Comparison of ENCODE assay signal across 8 cellular contexts in the genomic region with DNA sequence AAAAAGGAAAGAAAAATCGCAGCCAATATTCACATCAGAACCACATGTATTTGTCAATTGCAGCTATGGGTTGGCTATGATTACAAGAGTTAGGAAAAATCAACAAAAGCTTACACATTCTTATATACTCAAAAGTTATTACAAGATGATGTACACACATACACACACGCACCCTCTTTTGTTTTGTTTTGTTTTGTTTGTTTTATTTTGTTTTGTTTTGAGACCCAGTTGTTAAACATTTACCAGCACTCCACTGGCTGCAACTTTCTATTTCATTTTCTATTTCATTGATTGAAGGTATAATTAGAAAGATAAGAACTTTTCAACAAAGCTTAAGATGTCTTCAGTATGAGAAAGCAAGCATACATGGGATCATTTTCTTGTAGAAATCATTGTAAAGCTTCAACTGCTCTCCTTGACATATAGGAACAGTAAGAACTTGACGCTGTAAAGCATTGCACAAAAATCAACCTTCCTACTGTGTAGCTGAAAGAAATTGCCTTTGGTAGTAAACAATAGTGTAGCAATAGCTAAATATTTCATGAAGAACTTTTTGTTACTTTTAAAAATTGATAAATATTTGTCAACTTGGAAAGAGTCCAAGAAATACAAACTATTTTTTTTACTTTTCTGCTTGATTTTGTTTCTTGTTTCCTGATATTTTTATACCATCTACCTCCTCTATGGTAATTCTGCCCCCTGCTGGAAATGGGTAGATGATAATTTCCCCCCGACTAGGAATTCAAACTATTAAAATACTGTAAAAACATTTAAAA.
DNase-seq lines count a peak whose midpoint lies in the region; ATAC-seq, FAIRE-seq and TF ChIP-seq lines count a peak whose summit lies in the region.

No MANE protein-coding gene starts in this region.

- no peaks in the 10 kb centered on the region for H3K79me2 ChIP-seq in GM12878 (ENCODE audit: control insufficient read depth, insufficient read depth, low read length)
- no peaks in the 10 kb centered on the region for H3K79me2 ChIP-seq in mesendoderm (ENCODE audit: control insufficient read depth, insufficient read depth, low read length)

- POLR2A ChIA-PET in GM12878 (lab: Charles Lee), result no interaction called here

- H2BK15ac ChIP-seq in mesendoderm (replicated peaks; ENCODE audit: low read depth), result no peak overlapping the region

- H3K36me3 ChIP-seq in GM12878 (ENCODE audit: control insufficient read depth in 2 of 2, insufficient read depth in 2 of 2, low read length in 1 of 2) (no peaks in the 10 kb centered on the region), mesendoderm (ENCODE audit: control insufficient read depth, insufficient read depth, low read length) (no peaks in the 10 kb centered on the region)

- RAD21 ChIA-PET in GM12878 (lab: Charles Lee; ENCODE audit: unreplicated experiment), result interaction anchor here (1.8 kb wide), 1 partner anchor 260 kb away, joined by 9 read pairs; no protein-coding TSS in a partner anchor

- H3K4me1 ChIP-seq in GM12878 (ENCODE audit: control insufficient read depth, insufficient read depth, low read length) (no peaks in the 10 kb centered on the region), mesendoderm (ENCODE audit: control insufficient read depth, low read depth, low read length) (no peaks in the 10 kb centered on the region)

- SMC1A ChIA-PET in GM12878 (lab: Charles Lee; ENCODE audit: uncharacterized antibody, unreplicated experiment), result interaction anchor here (0.7 to 1.6 kb wide), 5 partner anchors 9 to 259 kb away, joined by 3 to 7 read pairs (median 3); no protein-coding TSS in a partner anchor

- peak; percentile 69 for DNase-seq in EL
- peak; percentile 28 for DNase-seq in KBM-7
- DNase-seq in GM12878 (ENCODE audit: low read depth, low spot score), result no peak
- DNase-seq in mesendoderm, result peak; percentile 39
- DNase-seq in COLO668 (lab: John Stamatoyannopoulos, UW; ENCODE audit: unreplicated experiment), result no peak
- DNase-seq in frontal cortex (ENCODE audit: low spot score in 2 of 2), result no peak
- no peak for DNase-seq in GDM1 (lab: John Stamatoyannopoulos, UW)
- no peak for DNase-seq in NCI-H446 treated with DMSO at 0.1 percent for 48 hours (lab: John Stamatoyannopoulos, UW)

- no peak overlapping the region; the same call in 1 of the 2 replicates for H2AFZ ChIP-seq in GM12878 (ENCODE audit: control insufficient read depth, low read depth, low read length)

- intact Hi-C loops in GM12878 (cut with micrococcal nuclease; ENCODE audit: unreplicated experiment), result loop anchor here (2.0 kb wide), 1 partner anchor 258 kb away; no protein-coding TSS in a partner anchor

- H4K5ac ChIP-seq in mesendoderm (ENCODE audit: low read length), result no peak overlapping the region

- no peak overlapping the region for H3K23ac ChIP-seq in mesendoderm (ENCODE audit: low read length)

- H3K27ac ChIP-seq in GM12878 (ENCODE audit: control insufficient read depth, insufficient read depth), result no peak overlapping the region
- no peak overlapping the region for H3K27ac ChIP-seq in mesendoderm (ENCODE audit: low read depth, low read length)

- H3K56ac ChIP-seq in mesendoderm (ENCODE audit: low read length), result no peak overlapping the region

- no peak overlapping the region for H2BK5ac ChIP-seq in mesendoderm (ENCODE audit: low read length)

- CTCF ChIA-PET in GM12878 (lab: Yijun Ruan, JAX), result interaction anchor here (0.6 to 2.0 kb wide), 13 partner anchors 8 to 259 kb away, joined by 3 to 16 read pairs (median 3); no protein-coding TSS in a partner anchor

- in situ Hi-C loops in KBM-7 (cut with MboI; ENCODE audit: low pct_unique_long_range_greater_than_20kb, low sequenced_read_pairs) (no loop called here), GM12878 (cut with MboI) (no loop called here)

- TF ChIP-seq RAD21 in GM12878 (IDR thresholded peaks at IDR 0.05; ENCODE audit: insufficient read depth, low read depth, low read length), result peak; percentile 40

- H4K20me1 ChIP-seq in GM12878 (ENCODE audit: control insufficient read depth, insufficient read depth), result no peaks in the 10 kb centered on the region

- H3K27me3 ChIP-seq in GM12878 (replicated peaks in 1 of 2; ENCODE audit: control insufficient read depth in 2 of 2, insufficient read depth in 2 of 2, low read length in 1 of 2), result no peaks in the 10 kb centered on the region
- H3K27me3 ChIP-seq in mesendoderm (ENCODE audit: insufficient read depth, low read length, poor library complexity), result no peaks in the 10 kb centered on the region

- BruUV-seq in GM12878 (replicated peaks; lab: Mats Ljungman, UMichigan), result no TSS peak

- TF ChIP-seq POLR2A in GM12878 (IDR thresholded peaks at IDR 0.05; ENCODE audit: low read depth, low read length), result no peak

- no peaks in the 10 kb centered on the region for H3K79me1 ChIP-seq in mesendoderm (ENCODE audit: low read length)

- no peak overlapping the region for H3K4ac ChIP-seq in mesendoderm (ENCODE audit: low read depth, low read length)

- ATAC-seq in GM12878, result no peak

- no peak overlapping the region for H2BK120ac ChIP-seq in mesendoderm (ENCODE audit: low read depth, low read length)

- no peak overlapping the region for H4K8ac ChIP-seq in mesendoderm (ENCODE audit: low read depth, low read length)

- no peaks in the 10 kb centered on the region for H3K9me3 ChIP-seq in GM12878 (replicated peaks; ENCODE audit: control insufficient read depth, insufficient read depth, low read length)

- H3K4me2 ChIP-seq in GM12878 (ENCODE audit: control insufficient read depth, insufficient read depth), result no peak overlapping the region
- no peak overlapping the region for H3K4me2 ChIP-seq in mesendoderm (ENCODE audit: low read length)

- no peak overlapping the region for H3K18ac ChIP-seq in mesendoderm (ENCODE audit: low read length)

- H2AK5ac ChIP-seq in mesendoderm (ENCODE audit: low read length), result no peak overlapping the region

- 7% methylated on average over 4 of the region's 4 CpGs for WGBS in GM12878 (ENCODE audit: insufficient coverage, insufficient replicate concordance, low lambda C conversion rate, missing lambda C conversion rate)
- no CpG with 5 or more reads among the region's 4 CpGs for WGBS in mesendoderm (ENCODE audit: extremely low coverage, insufficient coverage, low lambda C conversion rate)

- TF ChIP-seq EP300 in GM12878 (IDR thresholded peaks at IDR 0.05; ENCODE audit: borderline replicate concordance in 1 of 2, control insufficient read depth in 1 of 2, low read depth in 2 of 2, low read length in 2 of 2), result no peak

- TF ChIP-seq CTCF in GM12878 (IDR thresholded peaks at IDR 0.05 in 2 of 3, conservative IDR thresholded peaks at IDR 0.05 in 1 of 3; ENCODE audit: control insufficient read depth in 2 of 3, extremely low read depth in 1 of 3, insufficient read depth in 1 of 3, low read depth in 3 of 3, low read length in 3 of 3), result peak in 2 of 3 experiments; percentile 16 to 28; a peak in 2 of 6 replicates

- FAIRE-seq in GM12878 (lab: Jason Lieb, UNC), result no peak
- no peak for FAIRE-seq in frontal cortex (lab: Jason Lieb, UNC)

- H3K4me3 ChIP-seq in GM12878, result no peak overlapping the region
- no peak overlapping the region for H3K4me3 ChIP-seq in mesendoderm (ENCODE audit: low read length)

- H3K9ac ChIP-seq in GM12878 (ENCODE audit: control insufficient read depth, insufficient read depth, low read length) (no peak overlapping the region), mesendoderm (ENCODE audit: low read length) (no peak overlapping the region)

TF ChIP-seq in GM12878, 131 proteins besides CTCF, POLR2A, EP300 and RAD21:
- TF ChIP-seq RUNX3 (IDR thresholded peaks at IDR 0.05; ENCODE audit: low read length) (no peak), MEF2A (IDR thresholded peaks at IDR 0.05; ENCODE audit: insufficient read depth, low read depth, low read length) (no peak), CBX5 (IDR thresholded peaks at IDR 0.05; ENCODE audit: low read depth) (no peak), TARDBP (IDR thresholded peaks at IDR 0.05; ENCODE audit: borderline replicate concordance) (no peak), NBN (IDR thresholded peaks at IDR 0.05) (no peak), ZZZ3 (IDR thresholded peaks at IDR 0.05; ENCODE audit: control insufficient read depth, insufficient read length, low read depth) (no peak), EZH2 (IDR thresholded peaks at IDR 0.05; ENCODE audit: borderline replicate concordance, control insufficient read depth, low read depth, low read length) (no peak), JUNB (IDR thresholded peaks at IDR 0.05) (no peak)
TF ChIP-seq in GM12878: peak in this region for 0.

Comparison
In these comparisons a context has a peak if more than half of its experiments do, and no peak if none do; other contexts are left out.
1. DNase-seq: peak in EL (single experiment), KBM-7 (single experiment) and mesendoderm (single experiment); none in GM12878 (single experiment), COLO668 (single experiment), frontal cortex (0 of 2), GDM1 (single experiment) and NCI-H446 treated with DMSO at 0.1 percent for 48 hours (single experiment).